ENCODE assay signal across 26 cellular contexts in the genomic region with DNA sequence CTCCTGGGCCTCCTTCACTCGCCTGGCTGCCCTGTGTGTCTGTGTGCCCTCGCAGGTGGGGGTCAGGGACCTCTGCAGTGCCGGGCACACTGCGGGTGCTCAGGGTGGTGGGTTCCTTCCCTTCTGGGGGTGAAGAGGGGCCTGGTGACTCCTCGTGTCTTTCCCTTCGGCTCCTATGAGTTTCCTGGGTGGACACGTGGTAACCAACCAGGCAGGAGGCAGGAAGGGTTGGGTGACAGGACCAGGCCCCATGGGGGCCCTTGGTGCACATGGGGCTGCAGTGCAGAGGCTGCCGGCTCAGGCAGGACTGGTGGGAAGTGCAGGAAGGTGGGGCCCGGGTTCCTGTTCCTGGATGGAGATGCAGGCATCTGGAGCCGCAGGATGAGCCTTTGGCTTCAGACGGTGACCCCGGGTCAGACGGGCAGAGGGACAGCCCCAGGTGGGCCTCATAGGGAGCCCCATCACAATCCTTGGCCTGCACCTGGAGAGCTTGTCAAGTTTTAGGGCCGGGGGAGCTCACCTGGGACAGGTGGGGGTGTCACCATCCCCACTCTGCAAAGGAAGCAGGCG. TPM values are rescaled to one million over a fixed set of nuclear protein-coding genes. Genes with fewer than 3 reads are reported as not detected.
"Had no signal": no experiment of that assay in that cellular context is flagged by ENCODE, and none has a peak within 500 bp of the region (broad histone marks: within the 10 kb centered on the region; RNA-seq: fewer than 3 reads in every experiment).

No MANE protein-coding gene starts in this region.

- ATAC-seq: effector memory CD8-positive, alpha-beta T cell; gastroesophageal sphincter; lower lobe of right lung; natural killer cell treated with Interleukin-12 subunit alpha and Interleukin-12 subunit beta and Interleukin-15 and Interleukin-18, amount 100 ng/mL, for 72 hours; right lobe of liver; stimulated activated naive B cell treated with anti-CD40 and anti-IgM and Interleukin-4, amounts not matched to agents 10 μg/mL and 1 μg/mL and 100 μg/mL, for 72 hours; stimulated activated naive CD8-positive, alpha-beta T cell treated with anti-CD3 and anti-CD28 coated beads, Interleukin-15, amount 100 ng/mL, for 72 hours had no signal

- H3K4me2 ChIP-seq: neural progenitor cell had no signal

- H3K27me3 ChIP-seq: esophagus muscularis mucosa, gastroesophageal sphincter, neural progenitor cell, right lobe of liver, testis, tibial nerve had no signal

- H3K9ac ChIP-seq: neural progenitor cell, parathyroid adenoma had no signal

- H3K4me3 ChIP-seq: esophagus muscularis mucosa, gastroesophageal sphincter, left ventricle myocardium inferior, lower lobe of right lung, neural progenitor cell, prostate gland, right lobe of liver, testis, tibial nerve had no signal

- DNase-seq: effector memory CD8-positive, alpha-beta T cell; glutamatergic neuron; islet precursor cell; left ventricle myocardium inferior; lower lobe of right lung; midbrain; occipital lobe; stimulated activated CD4-positive, alpha-beta T cell treated with anti-CD3 and anti-CD28 coated beads, Interleukin-4, amount 100 ng/mL, for 1 hour; stimulated activated CD8-positive, alpha-beta memory T cell treated with anti-CD3 and anti-CD28 coated beads, Interleukin-4, amount 100 ng/mL, for 48 hours; stimulated activated naive B cell treated with anti-CD40 and anti-IgM and Interleukin-4, amounts not matched to agents 10 μg/mL and 1 μg/mL and 100 μg/mL, for 72 hours; stimulated activated naive CD8-positive, alpha-beta T cell treated with anti-CD3 and anti-CD28 coated beads, Interleukin-15, amount 100 ng/mL, for 72 hours; testis had no signal

- H3K27ac ChIP-seq: epithelial cell of prostate, esophagus muscularis mucosa, gastroesophageal sphincter, left ventricle myocardium inferior, lower lobe of right lung, neural progenitor cell, parathyroid adenoma, prostate gland, right lobe of liver, testis had no signal

- H3K9me3 ChIP-seq: esophagus muscularis mucosa, gastroesophageal sphincter, left ventricle myocardium inferior, lower lobe of right lung, prostate gland, right lobe of liver, testis, tibial nerve had no signal

- H3K4me1 ChIP-seq: parathyroid adenoma, right lobe of liver had no signal

- FAIRE-seq: colon had no signal

- H3K36me3 ChIP-seq: neural progenitor cell had no signal

RNA-seq across cellular contexts. Expression of a gene that starts 41.5 kb away (rescaled TPM):
- total RNA-seq: fibroblast of villous mesenchyme, renal cortical epithelial cell, subcutaneous adipose tissue, ureter had no signal
